ENCODE assay signal across 16 cellular contexts in genomic region chr1:177171536-177172123, GRCh38. TPM values are rescaled to one million over a fixed set of nuclear protein-coding genes. Genes with fewer than 3 reads are reported as not detected.
DNase-seq lines count a peak whose midpoint lies in the region; ATAC-seq and TF ChIP-seq lines count a peak whose summit lies in the region.
"Had no signal": no experiment of that assay in that cellular context is flagged by ENCODE, and none has a peak within 500 bp of the region (broad histone marks: within the 10 kb centered on the region; RNA-seq: fewer than 3 reads in every experiment).

No MANE protein-coding gene starts in this region.

- 14 to 21% (median 19%) methylated on average over 8 of the region's 8 CpGs for WGBS in heart left ventricle, 4 donors
- 13 to 20% methylated on average over 7 to 8 of the region's 8 CpGs for WGBS in testis, 2 donors
- WGBS in body of pancreas, 2 donors, result 11 to 14% methylated on average over 8 of the region's 8 CpGs

- no peak for DNase-seq in heart left ventricle
- no peak for DNase-seq in Right ventricle myocardium inferior (ENCODE audit: missing footprints)
- no peak for DNase-seq in coronary artery (ENCODE audit: low spot score)
- DNase-seq in middle frontal gyrus (ENCODE audit: extremely low spot score, low spot score), result peak; percentile 29
- DNase-seq in testis, result no peak
- DNase-seq in KG1 (lab: John Stamatoyannopoulos, UW), result no peak
- DNase-seq in DMS114 treated with DMSO at 0.1 percent for 48 hours (lab: John Stamatoyannopoulos, UW; ENCODE audit: unreplicated experiment), result no peak
- no peak for DNase-seq in body of pancreas
- DNase-seq: activated CD4-positive, alpha-beta T cell treated with anti-CD3 and anti-CD28 coated beads, Interleukin-2, amount 10 ng/mL, durations not matched to agents 24 days and 14 days; AML-193; EL; KBM-7; naive thymus-derived CD8-positive, alpha-beta T cell; NCI-H2081 treated with DMSO at 0.1 percent for 48 hours had no signal

- TF ChIP-seq POLR2A in heart left ventricle (IDR thresholded peaks at IDR 0.05) (no peak), testis (IDR thresholded peaks at IDR 0.05) (no peak), body of pancreas (IDR thresholded peaks at IDR 0.05) (no peak)

- ATAC-seq in heart left ventricle (no peak), Right ventricle myocardium inferior (no peak), body of pancreas (no peak)
- ATAC-seq: naive thymus-derived CD8-positive, alpha-beta T cell had no signal

- peaks cover 0 to 1% (median 0%) of the 10 kb centered on the region in 12 donors for H3K9me3 ChIP-seq in heart left ventricle
- no peaks in the 10 kb centered on the region for H3K9me3 ChIP-seq in testis
- no peaks in the 10 kb centered on the region for H3K9me3 ChIP-seq in body of pancreas

- H3K36me3 ChIP-seq in heart left ventricle (no peaks in the 10 kb centered on the region), testis (ENCODE audit: low read depth, missing control alignments) (no peaks in the 10 kb centered on the region), body of pancreas (replicated peaks in 1 of 2; ENCODE audit: insufficient read depth in 1 of 2, low read depth in 2 of 2) (no peaks in the 10 kb centered on the region)

- H3K4me3 ChIP-seq in heart left ventricle, result peak overlapping the region in 11 of 12 donors; percentile 17 to 58 (median 50)
- peak overlapping the region; percentile 67 for H3K4me3 ChIP-seq in coronary artery
- H3K4me3 ChIP-seq in testis, result peak overlapping the region; percentile 22 to 34
- no peak overlapping the region for H3K4me3 ChIP-seq in body of pancreas

- intact Hi-C loops in heart left ventricle (cut with DNase I), result loop anchor here in 1 of 10 donors (5.0 kb wide), 1 partner anchor 264 kb away; no protein-coding TSS in a partner anchor
- intact Hi-C loops in Right ventricle myocardium inferior (cut with DNase I), result no loop called here
- intact Hi-C loops in testis (cut with DNase I; ENCODE audit: low total_unique reads), result loop anchor here (10.0 kb wide), 1 partner anchor 277 kb away; no protein-coding TSS in a partner anchor
- intact Hi-C loops in body of pancreas (cut with DNase I), result no loop called here

- H3K4me1 ChIP-seq in heart left ventricle (peaks cover 0 to 10% (median 0%) of the 10 kb centered on the region in 12 donors), testis (no peaks in the 10 kb centered on the region), body of pancreas (peaks cover 14% of the 10 kb centered on the region)

- H3K27ac ChIP-seq in heart left ventricle (no peak overlapping the region), coronary artery (no peak overlapping the region), testis (no peak overlapping the region), body of pancreas (no peak overlapping the region)

- peaks cover 0 to 63% (median 35%) of the 10 kb centered on the region in 9 donors for H3K27me3 ChIP-seq in heart left ventricle
- H3K27me3 ChIP-seq in testis, result no peaks in the 10 kb centered on the region
- peaks cover 0 to 7% of the 10 kb centered on the region in 2 donors for H3K27me3 ChIP-seq in body of pancreas

- TF ChIP-seq CTCF in heart left ventricle (IDR thresholded peaks at IDR 0.05), result no peak
- TF ChIP-seq CTCF in coronary artery (IDR thresholded peaks at IDR 0.05), result no peak
- no peak for TF ChIP-seq CTCF in testis (IDR thresholded peaks at IDR 0.05)
- no peak for TF ChIP-seq CTCF in body of pancreas (IDR thresholded peaks at IDR 0.05)

RNA-seq across cellular contexts. Expression of gene BRINP2, which starts 0.9 kb away (rescaled TPM):
- 1 to 10 TPM in 1 of 9 donors, under 1 TPM in 8; 0.11 to 1.2 (median 0.22) TPM for total RNA-seq in heart left ventricle
- polyA plus RNA-seq in heart left ventricle, result under 1 TPM; 0.12 to 0.15 TPM
- total RNA-seq in Right ventricle myocardium inferior, result 0.32 TPM
- total RNA-seq in testis, result 1 to 10 TPM; 5.9 to 6.1 TPM
- polyA plus RNA-seq in testis (ENCODE audit: insufficient read depth, low read depth, low replicate concordance), result 6.7 TPM
- total RNA-seq in body of pancreas, result not detected
- total RNA-seq: activated CD4-positive, alpha-beta T cell treated with anti-CD3 and anti-CD28 coated beads, Interleukin-2, amount 10 ng/mL, durations not matched to agents 24 days and 14 days; epithelial cell of proximal tubule; naive thymus-derived CD8-positive, alpha-beta T cell had no signal
- polyA plus RNA-seq: naive thymus-derived CD8-positive, alpha-beta T cell had no signal

RNA-seq across cellular contexts. Expression of gene ASTN1, which starts 7.1 kb away (rescaled TPM):
- total RNA-seq in heart left ventricle, result 1 to 10 TPM in 2 of 9 donors, under 1 TPM in 7; 0.16 to 3.6 (median 0.77) TPM
- polyA plus RNA-seq in heart left ventricle, result under 1 TPM; 0.15 to 0.19 TPM
- total RNA-seq in Right ventricle myocardium inferior, result 0.35 TPM
- 1 to 10 TPM; 1.2 to 2.1 TPM for total RNA-seq in testis
- polyA plus RNA-seq in testis (ENCODE audit: insufficient read depth, low read depth, low replicate concordance), result 2.7 TPM
- under 1 TPM; 0.66 to 0.78 TPM for total RNA-seq in body of pancreas
- total RNA-seq: activated CD4-positive, alpha-beta T cell treated with anti-CD3 and anti-CD28 coated beads, Interleukin-2, amount 10 ng/mL, durations not matched to agents 24 days and 14 days; naive thymus-derived CD8-positive, alpha-beta T cell; T-helper 1 cell treated with Interleukin-12 subunit alpha and Interleukin-12 subunit beta and Interleukin-4 antibody, amounts not matched to agents 30 ng/mL and 1 ng/mL, for 36 hours had no signal
- polyA plus RNA-seq: naive thymus-derived CD8-positive, alpha-beta T cell had no signal

Comparison
In these comparisons a context has a peak if more than half of its experiments do, and no peak if none do; other contexts are left out.
1. H3K4me3 ChIP-seq: peak in heart left ventricle (11 of 12), coronary artery (single experiment) and testis (2 of 2); none in body of pancreas (0 of 2).